8 cellular contexts compared by ENCODE assay signal in genomic region chr9:65223986-65224385, GRCh38.
DNase-seq lines count a peak whose midpoint lies in the region; ATAC-seq and TF ChIP-seq lines count a peak whose summit lies in the region.
"Not testable (repeated sequence)": the region's sequence is repeated elsewhere in the genome, so short reads cannot be mapped to it uniquely, and the experiment has no call there.

No MANE protein-coding gene starts in this region.

- DNase-seq in CD14-positive monocyte (ENCODE audit: low spot score) = peak; percentile 20
- DNase-seq in activated CD4-positive, alpha-beta T cell treated with anti-CD3 and anti-CD28 coated beads, Interleukin-2, amount 10 ng/mL, durations not matched to agents 7 days and 5 days = peak; percentile 29
- peak; percentile 54 for DNase-seq in activated CD8-positive, alpha-beta memory T cell treated with anti-CD3 and anti-CD28 coated beads, Interleukin-2, amount 10 ng/mL, durations not matched to agents 7 days and 5 days
- DNase-seq in activated T-cell treated with anti-CD3 and anti-CD28 coated beads, Interleukin-2, amount 50 U/mL, for 72 hours = peak; percentile 25 to 56
- peak; percentile 73 for DNase-seq in activated naive CD4-positive, alpha-beta T cell treated with anti-CD3 and anti-CD28 coated beads for 36 hours
- peak; percentile 21 for DNase-seq in stimulated activated CD4-positive, alpha-beta T cell treated with anti-CD3 and anti-CD28 coated beads, Interleukin-12 subunit alpha, Interleukin-12 subunit beta, amount 100 ng/mL, for 4 hours
- peak; percentile 4 for DNase-seq in stimulated activated CD4-positive, alpha-beta T cell treated with anti-CD3 and anti-CD28 coated beads, Interleukin-4, amount 100 ng/mL, for 1 hour
- peak; percentile 1 for DNase-seq in stimulated activated CD8-positive, alpha-beta memory T cell treated with anti-CD3 and anti-CD28 coated beads, Interleukin-12 subunit alpha, Interleukin-12 subunit beta, amount 100 ng/mL, for 24 hours (ENCODE audit: extremely low read depth)

- CTCF ChIA-PET in activated CD4-positive, alpha-beta T cell treated with anti-CD3 and anti-CD28 coated beads, Interleukin-2, amount 10 ng/mL, durations not matched to agents 7 days and 5 days (lab: Charles Lee); activated CD8-positive, alpha-beta memory T cell treated with anti-CD3 and anti-CD28 coated beads, Interleukin-2, amount 10 ng/mL, durations not matched to agents 7 days and 5 days (lab: Charles Lee); activated naive CD4-positive, alpha-beta T cell treated with anti-CD3 and anti-CD28 coated beads for 36 hours (lab: Charles Lee): not testable (repeated sequence)

- not testable (repeated sequence) for TF ChIP-seq CTCF in CD14-positive monocyte (IDR thresholded peaks at IDR 0.05)

- not testable (repeated sequence) for H3K27me3 Mint-ChIP-seq in CD14-positive monocyte (ENCODE audit: low read depth in 3 of 3); activated CD4-positive, alpha-beta T cell treated with anti-CD3 and anti-CD28 coated beads, Interleukin-2, amount 10 ng/mL, durations not matched to agents 7 days and 5 days; activated CD8-positive, alpha-beta memory T cell treated with anti-CD3 and anti-CD28 coated beads, Interleukin-2, amount 10 ng/mL, durations not matched to agents 7 days and 5 days; activated T-cell treated with anti-CD3 and anti-CD28 coated beads, Interleukin-2, amount 50 U/mL, for 72 hours (ENCODE audit: low read depth); activated naive CD4-positive, alpha-beta T cell treated with anti-CD3 and anti-CD28 coated beads for 36 hours (ENCODE audit: low read depth)

- H3K36me3 Mint-ChIP-seq in CD14-positive monocyte; activated CD4-positive, alpha-beta T cell treated with anti-CD3 and anti-CD28 coated beads, Interleukin-2, amount 10 ng/mL, durations not matched to agents 7 days and 5 days (ENCODE audit: low read depth); activated CD8-positive, alpha-beta memory T cell treated with anti-CD3 and anti-CD28 coated beads, Interleukin-2, amount 10 ng/mL, durations not matched to agents 7 days and 5 days; activated T-cell treated with anti-CD3 and anti-CD28 coated beads, Interleukin-2, amount 50 U/mL, for 72 hours (ENCODE audit: insufficient read depth in 2 of 2); activated naive CD4-positive, alpha-beta T cell treated with anti-CD3 and anti-CD28 coated beads for 36 hours (ENCODE audit: low read depth): not testable (repeated sequence)

- H3K27ac Mint-ChIP-seq in CD14-positive monocyte; activated CD4-positive, alpha-beta T cell treated with anti-CD3 and anti-CD28 coated beads, Interleukin-2, amount 10 ng/mL, durations not matched to agents 7 days and 5 days; activated CD8-positive, alpha-beta memory T cell treated with anti-CD3 and anti-CD28 coated beads, Interleukin-2, amount 10 ng/mL, durations not matched to agents 7 days and 5 days; activated T-cell treated with anti-CD3 and anti-CD28 coated beads, Interleukin-2, amount 50 U/mL, for 72 hours; activated naive CD4-positive, alpha-beta T cell treated with anti-CD3 and anti-CD28 coated beads for 36 hours: not testable (repeated sequence)

- not testable (repeated sequence) for ATAC-seq in activated CD8-positive, alpha-beta memory T cell treated with anti-CD3 and anti-CD28 coated beads, Interleukin-2, amount 10 ng/mL, durations not matched to agents 7 days and 5 days; activated T-cell treated with anti-CD3 and anti-CD28 coated beads, Interleukin-2, amount 50 U/mL, for 72 hours (replicated peaks in 1 of 2)

- H3K4me1 Mint-ChIP-seq in CD14-positive monocyte; activated CD4-positive, alpha-beta T cell treated with anti-CD3 and anti-CD28 coated beads, Interleukin-2, amount 10 ng/mL, durations not matched to agents 7 days and 5 days; activated CD8-positive, alpha-beta memory T cell treated with anti-CD3 and anti-CD28 coated beads, Interleukin-2, amount 10 ng/mL, durations not matched to agents 7 days and 5 days; activated T-cell treated with anti-CD3 and anti-CD28 coated beads, Interleukin-2, amount 50 U/mL, for 72 hours (ENCODE audit: low read depth); activated naive CD4-positive, alpha-beta T cell treated with anti-CD3 and anti-CD28 coated beads for 36 hours (ENCODE audit: low read depth): not testable (repeated sequence)

- H3K9me3 Mint-ChIP-seq in CD14-positive monocyte; activated CD4-positive, alpha-beta T cell treated with anti-CD3 and anti-CD28 coated beads, Interleukin-2, amount 10 ng/mL, durations not matched to agents 7 days and 5 days; activated CD8-positive, alpha-beta memory T cell treated with anti-CD3 and anti-CD28 coated beads, Interleukin-2, amount 10 ng/mL, durations not matched to agents 7 days and 5 days (ENCODE audit: low read depth); activated T-cell treated with anti-CD3 and anti-CD28 coated beads, Interleukin-2, amount 50 U/mL, for 72 hours; activated naive CD4-positive, alpha-beta T cell treated with anti-CD3 and anti-CD28 coated beads for 36 hours: not testable (repeated sequence)

- intact Hi-C loops in CD14-positive monocyte (cut with micrococcal nuclease); activated naive CD4-positive, alpha-beta T cell treated with anti-CD3 and anti-CD28 coated beads for 36 hours (cut with micrococcal nuclease): not testable (repeated sequence)

- H3K4me3 Mint-ChIP-seq in CD14-positive monocyte; activated CD4-positive, alpha-beta T cell treated with anti-CD3 and anti-CD28 coated beads, Interleukin-2, amount 10 ng/mL, durations not matched to agents 7 days and 5 days; activated CD8-positive, alpha-beta memory T cell treated with anti-CD3 and anti-CD28 coated beads, Interleukin-2, amount 10 ng/mL, durations not matched to agents 7 days and 5 days; activated T-cell treated with anti-CD3 and anti-CD28 coated beads, Interleukin-2, amount 50 U/mL, for 72 hours; activated naive CD4-positive, alpha-beta T cell treated with anti-CD3 and anti-CD28 coated beads for 36 hours: not testable (repeated sequence)

- POLR2A ChIA-PET in activated CD4-positive, alpha-beta T cell treated with anti-CD3 and anti-CD28 coated beads, Interleukin-2, amount 10 ng/mL, durations not matched to agents 7 days and 5 days (lab: Charles Lee) = not testable (repeated sequence)

Comparison
In these comparisons a context has a peak if more than half of its experiments do, and no peak if none do; other contexts are left out.
1. DNase-seq: peak in every context shown above with its lines; median percentile 73 in activated naive CD4-positive, alpha-beta T cell treated with anti-CD3 and anti-CD28 coated beads for 36 hours; 54 in activated CD8-positive, alpha-beta memory T cell treated with anti-CD3 and anti-CD28 coated beads, Interleukin-2, amount 10 ng/mL, durations not matched to agents 7 days and 5 days; 40 in activated T-cell treated with anti-CD3 and anti-CD28 coated beads, Interleukin-2, amount 50 U/mL, for 72 hours; 29 in activated CD4-positive, alpha-beta T cell treated with anti-CD3 and anti-CD28 coated beads, Interleukin-2, amount 10 ng/mL, durations not matched to agents 7 days and 5 days; 21 in stimulated activated CD4-positive, alpha-beta T cell treated with anti-CD3 and anti-CD28 coated beads, Interleukin-12 subunit alpha, Interleukin-12 subunit beta, amount 100 ng/mL, for 4 hours; 20 in CD14-positive monocyte; 4 in stimulated activated CD4-positive, alpha-beta T cell treated with anti-CD3 and anti-CD28 coated beads, Interleukin-4, amount 100 ng/mL, for 1 hour; 1 in stimulated activated CD8-positive, alpha-beta memory T cell treated with anti-CD3 and anti-CD28 coated beads, Interleukin-12 subunit alpha, Interleukin-12 subunit beta, amount 100 ng/mL, for 24 hours.